ENCODE assay signal across 8 cellular contexts in the genomic region with DNA sequence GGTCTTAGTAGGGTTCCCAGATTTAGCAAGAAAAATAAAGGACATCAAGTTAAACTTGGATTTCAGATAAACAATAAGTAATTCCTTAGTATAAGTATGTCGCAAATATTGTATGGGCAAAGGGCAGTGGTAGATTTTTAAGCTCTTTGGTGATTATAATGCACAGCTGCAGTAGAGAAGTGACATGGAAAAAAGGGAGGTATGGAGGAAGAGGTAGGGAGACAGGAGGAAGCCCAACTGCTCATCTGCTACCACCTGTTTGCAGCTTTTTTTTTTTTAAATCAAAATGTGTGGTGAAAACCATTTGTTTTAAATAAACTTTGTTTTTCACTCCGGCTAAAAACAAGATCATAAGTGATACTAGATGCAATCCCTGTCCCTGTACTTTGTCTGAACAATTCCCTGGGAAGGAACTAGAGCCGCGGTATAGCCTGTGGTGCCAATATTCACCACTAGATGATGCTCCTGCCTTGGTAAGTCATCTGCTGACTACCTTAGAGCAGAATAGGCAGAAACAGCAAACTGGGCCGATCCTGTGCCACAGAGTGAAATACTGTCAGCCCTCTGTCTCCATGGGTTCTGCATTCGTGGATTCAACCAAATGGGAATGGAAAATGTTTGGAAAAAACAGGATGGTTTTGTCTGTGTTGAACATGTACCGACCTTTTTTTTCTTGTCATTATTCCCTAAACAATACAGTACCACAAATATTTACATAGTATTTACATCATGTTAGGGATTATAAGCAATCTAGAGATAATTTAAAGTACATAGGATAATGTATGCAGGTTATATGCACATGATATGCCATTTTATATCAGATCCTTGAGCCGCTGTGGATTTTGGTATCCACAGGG.
DNase-seq lines count a peak whose midpoint lies in the region; ATAC-seq and TF ChIP-seq lines count a peak whose summit lies in the region.

No MANE protein-coding gene starts in this region.

- TF ChIP-seq CTCF in WI38 (IDR thresholded peaks at IDR 0.05; ENCODE audit: low read depth, low read length) (peak; percentile 100), cardiac fibroblast (IDR thresholded peaks at IDR 0.05; ENCODE audit: low read depth, low read length) (peak; percentile 100), kidney epithelial cell (IDR thresholded peaks at IDR 0.05; ENCODE audit: insufficient read depth, low read length, poor library complexity, severe bottlenecking) (peak; percentile 99)

- no peaks in the 10 kb centered on the region for H3K36me3 ChIP-seq in kidney epithelial cell (ENCODE audit: control insufficient read depth, insufficient read depth, low read length)

- peak; percentile 84 for ATAC-seq in GM18870 (IDR thresholded peaks at IDR 0.05; ENCODE audit: unreplicated experiment)
- ATAC-seq in HG03097 (IDR thresholded peaks at IDR 0.05; ENCODE audit: low FRiP score, unreplicated experiment): peak; percentile 92

- H3K4me3 ChIP-seq in WI38 (ENCODE audit: low read depth, low read length) (no peak overlapping the region), cardiac fibroblast (replicated peaks in 1 of 2; ENCODE audit: low read depth in 2 of 2, low read length in 2 of 2) (no peak overlapping the region), kidney epithelial cell (ENCODE audit: low read depth, low read length) (no peak overlapping the region)

- DNase-seq in AG08395 (ENCODE audit: low spot score) (peak; percentile 79), NCI-H2196 (lab: John Stamatoyannopoulos, UW; ENCODE audit: unreplicated experiment) (peak; percentile 45), cardiac fibroblast (ENCODE audit: low read depth in 2 of 2) (peak; percentile 84 to 86), kidney epithelial cell (ENCODE audit: low read depth) (peak; percentile 34)
- DNase-seq in stimulated activated CD4-positive, alpha-beta T cell treated with anti-CD3 and anti-CD28 coated beads, Interleukin-2, amount 100 ng/mL, for 4 hours (ENCODE audit: low read depth): peak; percentile 31

- no peaks in the 10 kb centered on the region for H3K27me3 ChIP-seq in kidney epithelial cell (ENCODE audit: control insufficient read depth, insufficient read depth, low read length)

Comparison
In these comparisons a context has a peak if more than half of its experiments do, and no peak if none do; other contexts are left out.
1. DNase-seq: peak in every context shown above with its lines; median percentile 85 in cardiac fibroblast; 79 in AG08395; 45 in NCI-H2196; 34 in kidney epithelial cell; 31 in stimulated activated CD4-positive, alpha-beta T cell treated with anti-CD3 and anti-CD28 coated beads, Interleukin-2, amount 100 ng/mL, for 4 hours.